In genomic region chr14:80996049-80996901, GRCh38 we compare ENCODE assay signal across 8 cellular contexts. TPM values are rescaled to one million over a fixed set of nuclear protein-coding genes. Genes with fewer than 3 reads are reported as not detected.
DNase-seq lines count a peak whose midpoint lies in the region; ATAC-seq, FAIRE-seq and TF ChIP-seq lines count a peak whose summit lies in the region.

No MANE protein-coding gene starts in this region.

- peak; percentile 95 to 96 for ATAC-seq in activated T-cell treated with anti-CD3 and anti-CD28 coated beads, Interleukin-2, amount 50 U/mL, for 4 hours
- ATAC-seq in GM21737 (IDR thresholded peaks at IDR 0.05; ENCODE audit: unreplicated experiment), result peak; percentile 71
- ATAC-seq in central memory CD8-positive, alpha-beta T cell (replicated peaks; ENCODE audit: extremely low read depth, poor library complexity, severe bottlenecking), result peak; percentile 68

- H3K36me3 Mint-ChIP-seq in activated T-cell treated with anti-CD3 and anti-CD28 coated beads, Interleukin-2, amount 50 U/mL, for 4 hours (ENCODE audit: insufficient read depth), result no peaks in the 10 kb centered on the region
- no peaks in the 10 kb centered on the region for H3K36me3 Mint-ChIP-seq in central memory CD8-positive, alpha-beta T cell (ENCODE audit: insufficient read depth)

- peak; percentile 78 for TF ChIP-seq CTCF in LNCAP (IDR thresholded peaks at IDR 0.05)

- no peak overlapping the region for H3K4me3 Mint-ChIP-seq in activated T-cell treated with anti-CD3 and anti-CD28 coated beads, Interleukin-2, amount 50 U/mL, for 4 hours
- H3K4me3 Mint-ChIP-seq in central memory CD8-positive, alpha-beta T cell, result no peak overlapping the region

- peaks cover 28% of the 10 kb centered on the region for H3K27me3 Mint-ChIP-seq in activated T-cell treated with anti-CD3 and anti-CD28 coated beads, Interleukin-2, amount 50 U/mL, for 4 hours (ENCODE audit: low read depth)
- peaks cover 9% of the 10 kb centered on the region for H3K27me3 Mint-ChIP-seq in central memory CD8-positive, alpha-beta T cell

- no peak for DNase-seq in activated T-cell treated with anti-CD3 and anti-CD28 coated beads, Interleukin-2, amount 50 U/mL, for 4 hours
- DNase-seq in activated T-cell treated with anti-CD3 and anti-CD28 coated beads, Interleukin-2, amount 50 U/mL, for 1 hour, result no peak
- DNase-seq in RCC 7860 (ENCODE audit: low spot score), result peak; percentile 38
- no peak for DNase-seq in central memory CD8-positive, alpha-beta T cell (ENCODE audit: low spot score in 2 of 2)
- DNase-seq in kidney tubule cell (ENCODE audit: low spot score), result peak; percentile 72
- peak; percentile 89 for DNase-seq in superior temporal gyrus (ENCODE audit: extremely low spot score)

- no peak for FAIRE-seq in RCC 7860 (lab: Jason Lieb, UNC)

- no peak overlapping the region for H3K27ac Mint-ChIP-seq in central memory CD8-positive, alpha-beta T cell (ENCODE audit: low read depth)

- H3K4me1 Mint-ChIP-seq in activated T-cell treated with anti-CD3 and anti-CD28 coated beads, Interleukin-2, amount 50 U/mL, for 4 hours (ENCODE audit: low read depth), result peaks cover 5% of the 10 kb centered on the region
- no peaks in the 10 kb centered on the region for H3K4me1 Mint-ChIP-seq in central memory CD8-positive, alpha-beta T cell

- H3K9me3 Mint-ChIP-seq in activated T-cell treated with anti-CD3 and anti-CD28 coated beads, Interleukin-2, amount 50 U/mL, for 4 hours, result no peaks in the 10 kb centered on the region
- H3K9me3 Mint-ChIP-seq in central memory CD8-positive, alpha-beta T cell, result no peaks in the 10 kb centered on the region

RNA-seq across cellular contexts. Expression of gene TSHR, which starts 40.9 kb away (rescaled TPM):
- under 1 TPM in 2 of 3 donors, not detected in 1; 0.24 to 0.47 TPM for total RNA-seq in activated T-cell treated with anti-CD3 and anti-CD28 coated beads, Interleukin-2, amount 50 U/mL, for 4 hours

RNA-seq across cellular contexts. Expression of gene CEP128, which starts 54.7 kb away (rescaled TPM):
- 10 to 100 TPM; 17.1 to 22.7 (median 21.2) TPM for total RNA-seq in activated T-cell treated with anti-CD3 and anti-CD28 coated beads, Interleukin-2, amount 50 U/mL, for 4 hours

Comparison
In these comparisons a context has a peak if more than half of its experiments do, and no peak if none do; other contexts are left out.
1. DNase-seq: peak in RCC 7860 (single experiment), kidney tubule cell (single experiment) and superior temporal gyrus (single experiment); none in activated T-cell treated with anti-CD3 and anti-CD28 coated beads, Interleukin-2, amount 50 U/mL, for 4 hours (single experiment), activated T-cell treated with anti-CD3 and anti-CD28 coated beads, Interleukin-2, amount 50 U/mL, for 1 hour (single experiment) and central memory CD8-positive, alpha-beta T cell (0 of 2).
2. Peak in every context shown above with its lines, with median percentiles within 50 percentile points of each other: ATAC-seq.